2 cellular contexts compared by ENCODE assay signal in the genomic region with DNA sequence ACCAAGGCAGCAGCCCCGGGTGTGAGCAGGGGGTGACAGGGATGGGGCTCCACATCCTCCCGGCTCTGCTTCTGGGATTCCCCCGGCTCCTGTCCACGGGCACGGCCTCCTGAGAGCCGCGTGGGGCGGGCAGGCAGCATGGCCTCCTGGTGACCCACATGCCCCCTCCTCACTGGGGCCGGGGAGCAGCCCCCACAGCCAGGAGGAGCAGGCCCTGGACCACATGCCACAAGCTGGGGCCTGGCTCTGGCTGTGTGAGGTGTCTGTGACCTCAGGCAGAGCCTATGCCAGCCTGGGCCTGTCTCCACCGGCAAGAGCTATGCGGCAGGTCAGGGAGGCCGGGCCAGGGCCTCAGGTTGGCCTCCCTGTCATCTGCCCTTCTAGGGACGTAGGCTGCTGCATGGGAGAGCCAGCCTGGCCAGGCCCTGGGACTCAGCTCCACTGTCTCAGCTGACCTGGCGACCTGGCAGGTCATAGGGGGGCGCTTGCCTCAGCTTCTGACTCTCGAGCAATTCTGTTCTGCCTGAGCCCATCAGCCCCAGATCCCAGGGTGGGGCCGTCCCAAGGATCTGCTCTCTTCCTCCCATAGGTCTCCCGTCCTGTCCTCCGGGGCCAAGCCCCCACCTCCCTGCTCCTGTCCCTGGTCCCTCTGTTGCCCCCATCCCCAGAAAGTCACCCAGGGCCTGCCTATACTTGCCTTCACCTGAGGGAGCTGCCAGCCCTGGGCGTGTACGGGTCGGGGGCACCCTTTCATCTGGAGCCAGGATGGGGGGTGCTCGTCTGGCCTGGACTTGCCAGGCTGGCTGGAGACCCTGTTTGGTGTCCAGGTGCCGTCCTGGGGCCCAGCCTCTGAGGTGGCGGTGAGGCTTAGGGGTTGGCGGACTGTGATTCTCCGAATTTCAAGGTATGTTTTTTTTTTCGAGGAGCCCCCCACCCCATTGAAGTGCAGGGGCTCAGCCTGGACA.
TF ChIP-seq lines count a peak whose summit lies in the region.

No MANE protein-coding gene starts in this region.

TF ChIP-seq in IMR-90, 13 proteins besides CTCF, POLR2A, EP300 and RAD21:
- TF ChIP-seq, protein P1, sequence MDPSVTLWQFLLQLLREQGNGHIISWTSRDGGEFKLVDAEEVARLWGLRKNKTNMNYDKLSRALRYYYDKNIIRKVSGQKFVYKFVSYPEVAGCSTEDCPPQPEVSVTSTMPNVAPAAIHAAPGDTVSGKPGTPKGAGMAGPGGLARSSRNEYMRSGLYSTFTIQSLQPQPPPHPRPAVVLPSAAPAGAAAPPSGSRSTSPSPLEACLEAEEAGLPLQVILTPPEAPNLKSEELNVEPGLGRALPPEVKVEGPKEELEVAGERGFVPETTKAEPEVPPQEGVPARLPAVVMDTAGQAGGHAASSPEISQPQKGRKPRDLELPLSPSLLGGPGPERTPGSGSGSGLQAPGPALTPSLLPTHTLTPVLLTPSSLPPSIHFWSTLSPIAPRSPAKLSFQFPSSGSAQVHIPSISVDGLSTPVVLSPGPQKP (IDR thresholded peaks at IDR 0.05; ENCODE audit: borderline replicate concordance, low read depth, low read length) = no peak
- no peak for TF ChIP-seq CHD1 (IDR thresholded peaks at IDR 0.05; ENCODE audit: low read depth, low read length)

TF ChIP-seq in GM23338, 12 proteins besides CTCF, POLR2A, EP300 and RAD21:
- TF ChIP-seq ZNF462 (CRISPR knock-in tag; IDR thresholded peaks at IDR 0.05) (no peak), ZNF331 (CRISPR knock-in tag; IDR thresholded peaks at IDR 0.05; ENCODE audit: low read depth) (no peak), STAT1 (IDR thresholded peaks at IDR 0.05; ENCODE audit: unreplicated experiment) (no peak), CREB1 (CRISPR knock-in tag; IDR thresholded peaks at IDR 0.05; ENCODE audit: low read depth) (no peak), ZNF114 (CRISPR knock-in tag; IDR thresholded peaks at IDR 0.05) (no peak), JUNB (IDR thresholded peaks at IDR 0.05; ENCODE audit: unreplicated experiment) (no peak), EZH2 (IDR thresholded peaks at IDR 0.05; ENCODE audit: low read depth, unreplicated experiment) (no peak), EZH2phosphoT487 (IDR thresholded peaks at IDR 0.05; ENCODE audit: unreplicated experiment) (no peak), POLR2AphosphoS5 (IDR thresholded peaks at IDR 0.05; ENCODE audit: low read depth) (no peak), NANOG (IDR thresholded peaks at IDR 0.05; ENCODE audit: borderline replicate concordance) (no peak)
- TF ChIP-seq, protein P2, sequence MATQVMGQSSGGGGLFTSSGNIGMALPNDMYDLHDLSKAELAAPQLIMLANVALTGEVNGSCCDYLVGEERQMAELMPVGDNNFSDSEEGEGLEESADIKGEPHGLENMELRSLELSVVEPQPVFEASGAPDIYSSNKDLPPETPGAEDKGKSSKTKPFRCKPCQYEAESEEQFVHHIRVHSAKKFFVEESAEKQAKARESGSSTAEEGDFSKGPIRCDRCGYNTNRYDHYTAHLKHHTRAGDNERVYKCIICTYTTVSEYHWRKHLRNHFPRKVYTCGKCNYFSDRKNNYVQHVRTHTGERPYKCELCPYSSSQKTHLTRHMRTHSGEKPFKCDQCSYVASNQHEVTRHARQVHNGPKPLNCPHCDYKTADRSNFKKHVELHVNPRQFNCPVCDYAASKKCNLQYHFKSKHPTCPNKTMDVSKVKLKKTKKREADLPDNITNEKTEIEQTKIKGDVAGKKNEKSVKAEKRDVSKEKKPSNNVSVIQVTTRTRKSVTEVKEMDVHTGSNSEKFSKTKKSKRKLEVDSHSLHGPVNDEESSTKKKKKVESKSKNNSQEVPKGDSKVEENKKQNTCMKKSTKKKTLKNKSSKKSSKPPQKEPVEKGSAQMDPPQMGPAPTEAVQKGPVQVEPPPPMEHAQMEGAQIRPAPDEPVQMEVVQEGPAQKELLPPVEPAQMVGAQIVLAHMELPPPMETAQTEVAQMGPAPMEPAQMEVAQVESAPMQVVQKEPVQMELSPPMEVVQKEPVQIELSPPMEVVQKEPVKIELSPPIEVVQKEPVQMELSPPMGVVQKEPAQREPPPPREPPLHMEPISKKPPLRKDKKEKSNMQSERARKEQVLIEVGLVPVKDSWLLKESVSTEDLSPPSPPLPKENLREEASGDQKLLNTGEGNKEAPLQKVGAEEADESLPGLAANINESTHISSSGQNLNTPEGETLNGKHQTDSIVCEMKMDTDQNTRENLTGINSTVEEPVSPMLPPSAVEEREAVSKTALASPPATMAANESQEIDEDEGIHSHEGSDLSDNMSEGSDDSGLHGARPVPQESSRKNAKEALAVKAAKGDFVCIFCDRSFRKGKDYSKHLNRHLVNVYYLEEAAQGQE (IDR thresholded peaks at IDR 0.05; ENCODE audit: unreplicated experiment) = no peak
- TF ChIP-seq, protein P3, sequence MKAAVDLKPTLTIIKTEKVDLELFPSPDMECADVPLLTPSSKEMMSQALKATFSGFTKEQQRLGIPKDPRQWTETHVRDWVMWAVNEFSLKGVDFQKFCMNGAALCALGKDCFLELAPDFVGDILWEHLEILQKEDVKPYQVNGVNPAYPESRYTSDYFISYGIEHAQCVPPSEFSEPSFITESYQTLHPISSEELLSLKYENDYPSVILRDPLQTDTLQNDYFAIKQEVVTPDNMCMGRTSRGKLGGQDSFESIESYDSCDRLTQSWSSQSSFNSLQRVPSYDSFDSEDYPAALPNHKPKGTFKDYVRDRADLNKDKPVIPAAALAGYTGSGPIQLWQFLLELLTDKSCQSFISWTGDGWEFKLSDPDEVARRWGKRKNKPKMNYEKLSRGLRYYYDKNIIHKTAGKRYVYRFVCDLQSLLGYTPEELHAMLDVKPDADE (IDR thresholded peaks at IDR 0.05) = no peak
TF ChIP-seq in GM23338: peak in this region for 0.
